Comparison of ENCODE assay signal across 1 cellular context in the genomic region with DNA sequence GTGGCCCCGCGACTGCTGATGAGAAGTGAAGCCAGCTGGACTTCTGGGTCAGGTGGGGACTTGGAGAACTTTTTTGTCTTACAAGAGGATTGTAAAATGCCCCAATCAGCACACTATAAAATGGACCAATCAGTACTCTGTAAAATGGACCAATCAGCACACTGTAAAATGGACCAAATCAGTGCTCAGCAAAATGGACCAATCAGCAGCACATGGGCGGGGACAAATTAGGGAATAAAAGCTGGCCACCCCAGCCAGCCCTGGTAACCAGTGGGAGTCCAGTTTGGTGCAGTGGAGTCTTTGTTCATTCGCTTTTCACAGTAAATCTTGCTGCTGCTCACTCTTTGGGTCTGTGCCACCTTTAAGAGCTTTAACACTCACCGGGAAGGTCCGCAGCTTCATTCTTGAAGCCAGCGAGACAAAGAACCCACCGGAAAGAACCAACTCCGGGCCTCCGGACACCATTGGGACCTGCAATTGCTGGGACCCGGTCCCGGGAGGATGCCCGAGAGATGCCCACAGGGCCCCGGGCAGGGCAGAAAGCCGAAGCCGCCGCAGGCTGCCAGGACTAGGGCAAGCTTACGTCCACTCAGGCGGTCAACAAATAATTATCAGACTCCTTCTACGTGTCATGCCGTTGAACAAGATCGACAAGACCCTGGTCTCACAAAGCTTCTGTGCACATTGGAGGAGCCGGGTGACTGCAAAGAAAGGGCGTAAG.
TF ChIP-seq lines count a peak whose summit lies in the region.

No MANE protein-coding gene starts in this region.

TF ChIP-seq in H1, 55 proteins besides CTCF, POLR2A, EP300 and RAD21:
- TF ChIP-seq SUZ12 (IDR thresholded peaks at IDR 0.05; ENCODE audit: low read length) (no peak), USF2 (IDR thresholded peaks at IDR 0.05; ENCODE audit: low read length) (no peak), POLR2AphosphoS5 (IDR thresholded peaks at IDR 0.05; ENCODE audit: low read depth, low read length) (no peak), GTF2F1 (IDR thresholded peaks at IDR 0.05; ENCODE audit: borderline replicate concordance, low read depth, low read length) (no peak), ATF3 (IDR thresholded peaks at IDR 0.05; ENCODE audit: insufficient read depth, low read depth, low read length) (no peak), CTBP2 (IDR thresholded peaks at IDR 0.05; ENCODE audit: borderline replicate concordance, insufficient read depth, insufficient read length, low read length) (no peak), JUN (IDR thresholded peaks at IDR 0.05; ENCODE audit: low read depth, low read length) (no peak), BCL11A (IDR thresholded peaks at IDR 0.05; ENCODE audit: low read depth in 2 of 2, low read length in 2 of 2) (no peak), SAP30 (IDR thresholded peaks at IDR 0.05; ENCODE audit: insufficient read depth, insufficient replicate concordance, low read length) (no peak), HDAC2 (IDR thresholded peaks at IDR 0.05; ENCODE audit: borderline replicate concordance in 1 of 2, low read depth in 2 of 2, low read length in 2 of 2) (no peak), CEBPB (IDR thresholded peaks at IDR 0.05; ENCODE audit: low read depth, low read length) (no peak), KDM5A (IDR thresholded peaks at IDR 0.05; ENCODE audit: low read length) (no peak), ZNF274 (IDR thresholded peaks at IDR 0.05; ENCODE audit: borderline replicate concordance, extremely low read depth, low read length) (no peak), SRF (IDR thresholded peaks at IDR 0.05; ENCODE audit: low read depth, low read length) (no peak), BACH1 (IDR thresholded peaks at IDR 0.05; ENCODE audit: low read length) (no peak), TCF12 (IDR thresholded peaks at IDR 0.05; ENCODE audit: low read depth, low read length) (no peak), CREB1 (IDR thresholded peaks at IDR 0.05) (no peak), MAFK (IDR thresholded peaks at IDR 0.05; ENCODE audit: low read depth, low read length) (no peak)
- TF ChIP-seq, protein P1, sequence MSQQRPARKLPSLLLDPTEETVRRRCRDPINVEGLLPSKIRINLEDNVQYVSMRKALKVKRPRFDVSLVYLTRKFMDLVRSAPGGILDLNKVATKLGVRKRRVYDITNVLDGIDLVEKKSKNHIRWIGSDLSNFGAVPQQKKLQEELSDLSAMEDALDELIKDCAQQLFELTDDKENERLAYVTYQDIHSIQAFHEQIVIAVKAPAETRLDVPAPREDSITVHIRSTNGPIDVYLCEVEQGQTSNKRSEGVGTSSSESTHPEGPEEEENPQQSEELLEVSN (IDR thresholded peaks at IDR 0.05), result no peak
